Comparison of ENCODE assay signal across 24 cellular contexts in the genomic region with DNA sequence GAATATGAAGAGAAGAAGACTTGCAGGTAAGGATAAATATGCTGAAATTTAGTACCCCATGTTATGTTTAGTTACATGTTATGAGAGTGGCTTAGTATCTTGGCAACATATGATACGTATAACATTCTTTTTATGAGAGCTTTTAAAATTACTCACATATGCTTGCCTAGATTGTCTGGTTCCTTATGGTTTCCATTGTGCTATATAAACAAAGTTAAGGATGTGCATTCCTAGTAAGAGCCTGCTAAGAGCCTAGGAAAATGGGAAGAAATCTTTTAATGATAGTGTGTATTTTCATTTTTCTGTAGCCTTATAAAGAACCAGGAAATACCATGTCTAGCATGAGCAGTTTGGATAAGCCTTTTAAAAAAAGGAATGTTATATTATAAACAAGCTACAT.
DNase-seq lines count a peak whose midpoint lies in the region; TF ChIP-seq lines count a peak whose summit lies in the region.
"Had no signal": no experiment of that assay in that cellular context is flagged by ENCODE, and none has a peak within 500 bp of the region (broad histone marks: within the 10 kb centered on the region; RNA-seq: fewer than 3 reads in every experiment).

No MANE protein-coding gene starts in this region.

- intact Hi-C loops in cardiac septum (cut with DNase I) (no loop called here), lower leg skin (cut with DNase I; ENCODE audit: low total_unique reads) (no loop called here)

- TF ChIP-seq CTCF in cardiac muscle cell (IDR thresholded peaks at IDR 0.05; ENCODE audit: low read depth, low read length) (no peak), lower leg skin (IDR thresholded peaks at IDR 0.05) (no peak)

- H3K9me3 ChIP-seq in cardiac muscle cell (ENCODE audit: low read depth), result no peaks in the 10 kb centered on the region
- H3K9me3 ChIP-seq: gastroesophageal sphincter, left ventricle myocardium inferior, ovary, tibial artery had no signal

- H3K36me3 ChIP-seq in cardiac muscle cell, result no peaks in the 10 kb centered on the region
- H3K36me3 ChIP-seq: gastroesophageal sphincter, left ventricle myocardium inferior, ovary, tibial artery had no signal

- H3K4me1 ChIP-seq in cardiac muscle cell (ENCODE audit: low read depth), result peaks cover 26% of the 10 kb centered on the region
- H3K4me1 ChIP-seq: gastroesophageal sphincter, left ventricle myocardium inferior, tibial artery had no signal

- no peak for TF ChIP-seq POLR2A in lower leg skin (IDR thresholded peaks at IDR 0.05)

- no peaks in the 10 kb centered on the region for H3K27me3 ChIP-seq in cardiac muscle cell
- H3K27me3 ChIP-seq: dorsolateral prefrontal cortex, gastroesophageal sphincter, ovary, tibial artery had no signal

- H3K4me3 ChIP-seq in cardiac muscle cell, result no peak overlapping the region
- H3K4me3 ChIP-seq in lower leg skin (ENCODE audit: low read depth, poor library complexity, severe bottlenecking), result no peak overlapping the region
- H3K4me3 ChIP-seq: dorsolateral prefrontal cortex, gastroesophageal sphincter, left ventricle myocardium inferior, ovary, tibial artery had no signal

- WGBS in lower leg skin, 2 donors, result 44 to 59% methylated on average over 1 of the region's 1 CpG

- H3K27ac ChIP-seq in cardiac muscle cell, result peak overlapping the region; percentile 22
- H3K27ac ChIP-seq: 22Rv1, dorsolateral prefrontal cortex, gastroesophageal sphincter, left ventricle myocardium inferior, ovary, tibial artery had no signal

- DNase-seq in cardiac muscle cell (ENCODE audit: low read depth in 1 of 2, low spot score in 1 of 2) (no peak), cardiac septum (ENCODE audit: low spot score) (no peak), brain pericyte (ENCODE audit: low read depth, low spot score) (peak; percentile 10), fibroblast of the conjunctiva (ENCODE audit: low read depth) (peak; percentile 70), smooth muscle cell of the brain vasculature (ENCODE audit: low read depth, low spot score) (peak; percentile 2), NCI-H1417 treated with DMSO at 0.1 percent for 48 hours (lab: John Stamatoyannopoulos, UW) (no peak), lower leg skin (ENCODE audit: low spot score in 2 of 2) (no peak)
- DNase-seq in stimulated activated CD4-positive, alpha-beta T cell treated with anti-CD3 and anti-CD28 coated beads, Interleukin-4, amount 100 ng/mL, for 1 hour, result no peak
- DNase-seq: activated CD4-positive, CD25-positive, alpha-beta regulatory T cell; activated CD8-positive, alpha-beta memory T cell treated with anti-CD3 and anti-CD28 coated beads, Interleukin-2, amount 50 U/mL, for 4 hours; activated naive CD4-positive, alpha-beta T cell treated with anti-CD3 and anti-CD28 coated beads for 36 hours; CD8-positive, alpha-beta T cell; central memory CD4-positive, alpha-beta T cell; dorsolateral prefrontal cortex; left ventricle myocardium inferior; midbrain; naive thymus-derived CD8-positive, alpha-beta T cell; NCI-H1105 treated with DMSO at 0.1 percent for 48 hours; NCI-H2029 treated with DMSO at 0.1 percent for 48 hours; NCI-H2227 treated with DMSO at 0.1 percent for 48 hours; ovary; tibial artery had no signal

Comparison
In these comparisons a context has a peak if more than half of its experiments do, and no peak if none do; other contexts are left out.
1. DNase-seq: peak in brain pericyte (single experiment), fibroblast of the conjunctiva (single experiment) and smooth muscle cell of the brain vasculature (single experiment); none in cardiac muscle cell (0 of 2), cardiac septum (single experiment), NCI-H1417 treated with DMSO at 0.1 percent for 48 hours (single experiment), lower leg skin (0 of 2) and stimulated activated CD4-positive, alpha-beta T cell treated with anti-CD3 and anti-CD28 coated beads, Interleukin-4, amount 100 ng/mL, for 1 hour (single experiment).